Comparison of ENCODE assay signal across 8 cellular contexts in genomic region chrX:74420194-74421035, GRCh38. TPM values are rescaled to one million over a fixed set of nuclear protein-coding genes. Genes with fewer than 3 reads are reported as not detected.
DNase-seq lines count a peak whose midpoint lies in the region; FAIRE-seq and TF ChIP-seq lines count a peak whose summit lies in the region.

No MANE protein-coding gene starts in this region.

- TF ChIP-seq CTCF in bronchial epithelial cell (IDR thresholded peaks at IDR 0.05; ENCODE audit: insufficient read depth, low read length, severe bottlenecking) (no peak), retinal pigment epithelial cell (conservative IDR thresholded peaks at IDR 0.05; ENCODE audit: low read depth, low read length) (peak; percentile 16)

- H3K9me3 ChIP-seq in iPS-18c (ENCODE audit: control insufficient read depth, insufficient read depth, low read length): peaks cover 4% of the 10 kb centered on the region

- DNase-seq in DMS79 treated with DMSO at 0.1 percent for 48 hours (lab: John Stamatoyannopoulos, UW) (peak; percentile 4), DMS79 (lab: John Stamatoyannopoulos, UW) (no peak), RPMI7951 (ENCODE audit: low read depth) (peak; percentile 75), bronchial epithelial cell (ENCODE audit: low read depth) (peak; percentile 33), retinal pigment epithelial cell (ENCODE audit: low read depth) (no peak)
- no peak for DNase-seq in central memory CD4-positive, alpha-beta T cell
- no peak for DNase-seq in activated effector memory CD4-positive, alpha-beta T cell treated with Interleukin-2 at 50 U/mL for 16 hours

- H3K4me3 ChIP-seq in bronchial epithelial cell (ENCODE audit: low read depth, low read length): peak overlapping the region; percentile 51
- H3K4me3 ChIP-seq in iPS-18c (ENCODE audit: insufficient read depth, low read depth, low read length): peak overlapping the region; percentile 53
- peak overlapping the region; percentile 55 for H3K4me3 ChIP-seq in retinal pigment epithelial cell (ENCODE audit: low read length)

- no peak for FAIRE-seq in bronchial epithelial cell (lab: Jason Lieb, UNC)

- H3K27me3 ChIP-seq in bronchial epithelial cell (ENCODE audit: control insufficient read depth, insufficient read depth, low read length): no peaks in the 10 kb centered on the region

- H3K36me3 ChIP-seq in bronchial epithelial cell (ENCODE audit: control insufficient read depth, insufficient read depth, low read length): no peaks in the 10 kb centered on the region

RNA-seq across cellular contexts. Expression of gene SLC16A2, which starts 0.9 kb away (rescaled TPM):
- total RNA-seq in RPMI7951 (2014; rRNA removed; shearing (Covaris generic)): 22.2 and 25.4 TPM in 2 replicates
- total RNA-seq in bronchial epithelial cell: 1.3 TPM in 2 replicates

Comparison
In these comparisons a context has a peak if more than half of its experiments do, and no peak if none do; other contexts are left out.
1. DNase-seq: peak in DMS79 treated with DMSO at 0.1 percent for 48 hours (single experiment), RPMI7951 (single experiment) and bronchial epithelial cell (single experiment); none in DMS79 (single experiment), retinal pigment epithelial cell (single experiment), central memory CD4-positive, alpha-beta T cell (single experiment) and activated effector memory CD4-positive, alpha-beta T cell treated with Interleukin-2 at 50 U/mL for 16 hours (single experiment).
2. RNA of gene SLC16A2, which starts 0.9 kb away (total RNA-seq): 22.2 to 25.4 TPM in RPMI7951; 1.3 TPM in bronchial epithelial cell; every median in the first group is over 10 times any median in the second.
3. Peak in every context shown above with its lines, with median percentiles within 50 percentile points of each other: H3K4me3 ChIP-seq.